26 cellular contexts compared by ENCODE assay signal in genomic region chr4:108874806-108875205, GRCh38.
"Had no signal": no experiment of that assay in that cellular context is flagged by ENCODE, and none has a peak within 500 bp of the region (broad histone marks: within the 10 kb centered on the region; RNA-seq: fewer than 3 reads in every experiment).

No MANE protein-coding gene starts in this region.

- H3K9me3 ChIP-seq: stomach, suprapubic skin, testis, thoracic aorta, thyroid gland, tibial artery, tibial nerve, transverse colon, upper lobe of left lung, upper lobe of right lung, uterus, vagina had no signal

- FAIRE-seq: urothelium cell line had no signal

- H3K4me1 ChIP-seq: stomach, suprapubic skin, testis, thyroid gland, tibial artery, tibial nerve, transverse colon, upper lobe of left lung, upper lobe of right lung, uterus, vagina had no signal

- H3K27me3 ChIP-seq: stomach, suprapubic skin, testis, thyroid gland, tibial artery, tibial nerve, transverse colon, upper lobe of left lung, upper lobe of right lung, uterus, vagina had no signal

- ATAC-seq: stimulated activated effector memory CD8-positive, alpha-beta T cell treated with anti-CD3 and anti-CD28 coated beads, Interleukin-12 subunit alpha, Interleukin-12 subunit beta, amount 100 ng/mL, for 72 hours; stimulated activated memory B cell treated with anti-CD40 and anti-IgM and Interleukin-4, amounts not matched to agents 10 μg/mL and 1 μg/mL and 100 μg/mL, for 72 hours; stimulated activated naive B cell treated with anti-CD40 and anti-IgM and Interleukin-4, amounts not matched to agents 10 μg/mL and 1 μg/mL and 100 μg/mL, for 72 hours; stimulated activated naive CD8-positive, alpha-beta T cell treated with anti-CD3 and anti-CD28 coated beads, Interleukin-15, amount 100 ng/mL, for 72 hours; stimulated activated naive CD8-positive, alpha-beta T cell treated with anti-CD3 and anti-CD28 coated beads, Interleukin-15, Interleukin-2, amounts not matched to agents 100 U/mL and 50 U/mL, for 24 hours; upper lobe of right lung had no signal

- H3K4me3 ChIP-seq: stomach, suprapubic skin, testis, thoracic aorta, thyroid gland, tibial artery, tibial nerve, transverse colon, upper lobe of left lung, upper lobe of right lung, uterus, vagina had no signal

- H3K27ac ChIP-seq: stomach, suprapubic skin, testis, thoracic aorta, thyroid gland, tibial artery, tibial nerve, transverse colon, upper lobe of left lung, upper lobe of right lung, uterus, vagina had no signal

- H3K36me3 ChIP-seq: stomach, suprapubic skin, thoracic aorta, thyroid gland, tibial artery, tibial nerve, transverse colon, upper lobe of left lung, upper lobe of right lung, uterus, vagina had no signal

- DNase-seq: stimulated activated CD4-positive, alpha-beta T cell treated with anti-CD3 and anti-CD28 coated beads, Interleukin-2, amount 100 ng/mL, for 48 hours; stimulated activated CD4-positive, alpha-beta T cell treated with anti-CD3 and anti-CD28 coated beads, Interleukin-4, amount 100 ng/mL, for 1 hour; stimulated activated CD4-positive, alpha-beta T cell treated with anti-CD3 and anti-CD28 coated beads, Interleukin-4, amount 100 ng/mL, for 24 hours; stimulated activated CD4-positive, alpha-beta T cell treated with anti-CD3 and anti-CD28 coated beads, Interleukin-4, amount 100 ng/mL, for 4 hours; stimulated activated CD8-positive, alpha-beta memory T cell treated with anti-CD3 and anti-CD28 coated beads, Interleukin-4, amount 100 ng/mL, for 48 hours; stimulated activated naive B cell treated with anti-CD40 and anti-IgM and Interleukin-4, amounts not matched to agents 10 μg/mL and 1 μg/mL and 100 μg/mL, for 72 hours; stimulated activated naive CD4-positive, alpha-beta T cell; stimulated activated naive CD4-positive, alpha-beta T cell treated with Interleukin-2 at 50 U/mL for 16 hours; stimulated activated naive CD8-positive, alpha-beta T cell treated with anti-CD3 and anti-CD28 coated beads, Interleukin-15, amount 100 ng/mL, for 72 hours; stimulated activated naive CD8-positive, alpha-beta T cell treated with anti-CD3 and anti-CD28 coated beads, Interleukin-15, Interleukin-2, amounts not matched to agents 100 U/mL and 50 U/mL, for 24 hours; stomach; substantia nigra; testis; thyroid gland; tibial artery; transverse colon; upper lobe of left lung; upper lobe of right lung; uterus had no signal
